In the genomic region with DNA sequence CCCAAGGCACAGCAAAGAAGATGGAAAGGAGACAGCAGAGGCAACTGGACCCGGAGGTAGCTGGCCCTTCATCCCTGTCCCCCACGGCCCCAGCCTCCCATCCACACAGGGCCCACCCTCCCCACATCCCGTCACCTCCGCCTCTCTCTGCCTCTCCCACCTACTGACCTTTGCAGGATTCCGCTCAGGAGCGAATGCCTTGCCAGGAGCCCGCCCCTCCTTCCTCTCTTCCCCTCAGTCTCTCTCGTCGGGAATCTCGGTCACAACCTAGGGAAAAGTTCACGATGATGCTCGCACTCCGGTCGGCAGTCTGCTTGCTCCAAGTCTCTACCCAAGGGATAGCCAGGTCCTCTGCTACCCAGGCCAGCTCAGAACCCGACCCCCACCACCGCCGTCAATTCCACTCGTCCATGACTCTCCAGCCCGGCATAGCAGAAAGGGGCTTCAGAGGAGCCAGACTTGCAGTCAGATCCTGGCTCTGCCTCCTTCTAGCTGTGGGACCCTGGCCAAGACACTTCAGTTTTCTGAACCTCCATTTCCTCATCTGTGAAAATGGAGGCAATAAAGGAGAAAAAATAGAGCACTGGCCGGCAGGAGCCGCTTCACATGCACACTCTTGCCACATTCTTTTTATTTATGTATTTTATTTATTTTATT, we compare ENCODE assay signal across 16 cellular contexts. TPM values are rescaled to one million over a fixed set of nuclear protein-coding genes. Genes with fewer than 3 reads are reported as not detected.
DNase-seq lines count a peak whose midpoint lies in the region; ATAC-seq, FAIRE-seq and TF ChIP-seq lines count a peak whose summit lies in the region.
"Had no signal": no experiment of that assay in that cellular context is flagged by ENCODE, and none has a peak within 500 bp of the region (broad histone marks: within the 10 kb centered on the region; RNA-seq: fewer than 3 reads in every experiment).

No MANE protein-coding gene starts in this region.

- peaks cover 45 to 72% (median 54%) of the 10 kb centered on the region in 3 donors for H3K4me1 ChIP-seq in esophagus squamous epithelium
- H3K4me1 ChIP-seq in skeletal muscle satellite cell (ENCODE audit: control insufficient read depth, insufficient read depth, low read length) = peaks cover 54% of the 10 kb centered on the region
- peaks cover 17 to 22% of the 10 kb centered on the region in 2 donors for H3K4me1 ChIP-seq in small intestine (ENCODE audit: control insufficient read depth in 2 of 2, insufficient read depth in 1 of 2, low read depth in 1 of 2, low read length in 1 of 2)

- TF ChIP-seq POLR2A in esophagus squamous epithelium (IDR thresholded peaks at IDR 0.05) = no peak

- no peak for FAIRE-seq in small intestine (lab: Jason Lieb, UNC)
- FAIRE-seq: GM18507 had no signal

- ATAC-seq in HG03469 (IDR thresholded peaks at IDR 0.05; ENCODE audit: unreplicated experiment) = no peak
- ATAC-seq in HG02571 (IDR thresholded peaks at IDR 0.05; ENCODE audit: unreplicated experiment) = no peak

- intact Hi-C loops in esophagus squamous epithelium (cut with DNase I) = no loop called here

- H3K36me3 ChIP-seq in esophagus squamous epithelium = peaks cover 48 to 72% (median 52%) of the 10 kb centered on the region in 3 donors
- H3K36me3 ChIP-seq in skeletal muscle satellite cell (ENCODE audit: insufficient read depth, low read length) = peaks cover 75% of the 10 kb centered on the region
- H3K36me3 ChIP-seq in small intestine (ENCODE audit: control insufficient read depth in 2 of 2, insufficient read depth in 2 of 2, low read length in 2 of 2) = peaks cover 15 to 27% of the 10 kb centered on the region in 2 donors

- TF ChIP-seq CTCF in esophagus squamous epithelium (IDR thresholded peaks at IDR 0.05) = no peak

- no peak overlapping the region for H3K9ac ChIP-seq in skeletal muscle satellite cell (ENCODE audit: low read depth, low read length)

- H3K9me3 ChIP-seq in esophagus squamous epithelium (no peaks in the 10 kb centered on the region), skeletal muscle satellite cell (replicated peaks; ENCODE audit: low read length) (no peaks in the 10 kb centered on the region), small intestine (ENCODE audit: control insufficient read depth, low read depth) (no peaks in the 10 kb centered on the region)

- WGBS in esophagus squamous epithelium, 2 donors = 64 to 71% methylated on average over 14 to 21 of the region's 21 CpGs
- 16 to 41% (median 30%) methylated on average over 21 of the region's 21 CpGs for WGBS in small intestine, 3 donors

- DNase-seq in DMS53 treated with DMSO at 0.1 percent for 48 hours (lab: John Stamatoyannopoulos, UW; ENCODE audit: unreplicated experiment) = peak; percentile 57
- peak; percentile 71 for DNase-seq in NCI-H1105 treated with DMSO at 0.1 percent for 48 hours (lab: John Stamatoyannopoulos, UW)
- no peak for DNase-seq in esophagus squamous epithelium (lab: John Stamatoyannopoulos, UW)
- DNase-seq in DMS153 (lab: John Stamatoyannopoulos, UW) = no peak
- DNase-seq in small intestine = no peak
- DNase-seq: activated B cell treated with CpG ODN at 0.5 μM for 24 hours; activated CD8-positive, alpha-beta memory T cell treated with anti-CD3 and anti-CD28 coated beads, Interleukin-2, amount 50 U/mL, for 4 hours; amygdala; GF-D8; Kasumi-1; stimulated activated CD4-positive, alpha-beta T cell treated with anti-CD3 and anti-CD28 coated beads, Interleukin-2, amount 100 ng/mL, for 48 hours had no signal

- peak overlapping the region; percentile 56 for H3K4me2 ChIP-seq in skeletal muscle satellite cell (ENCODE audit: low read length)

- H3K27ac ChIP-seq in esophagus squamous epithelium = peak overlapping the region in 3 of 4 donors; percentile 3 to 100 (median 99)
- peak overlapping the region in 1 of 2 donors; percentile 40 for H3K27ac ChIP-seq in small intestine (ENCODE audit: low read depth in 1 of 2, low read length in 1 of 2)
- H3K27ac ChIP-seq: C4-2B had no signal

- no peaks in the 10 kb centered on the region for H3K27me3 ChIP-seq in esophagus squamous epithelium
- H3K27me3 ChIP-seq in skeletal muscle satellite cell (ENCODE audit: control insufficient read depth, insufficient read depth, low read length) = no peaks in the 10 kb centered on the region
- no peaks in the 10 kb centered on the region for H3K27me3 ChIP-seq in small intestine (ENCODE audit: control insufficient read depth in 2 of 2, insufficient read depth in 2 of 2, low read length in 2 of 2)

- H3K4me3 ChIP-seq in esophagus squamous epithelium (peak overlapping the region in 1 of 4 donors; percentile 9), skeletal muscle satellite cell (ENCODE audit: low read length) (no peak overlapping the region), small intestine (ENCODE audit: low read depth in 1 of 2, low read length in 2 of 2) (no peak overlapping the region)

RNA-seq across cellular contexts. Expression of a gene that starts 10.2 kb away (rescaled TPM):
- 1,000 to 10,000 TPM in 2 of 4 donors, 100 to 1,000 TPM in 2; 695 to 1,250 (median 954) TPM for total RNA-seq in esophagus squamous epithelium
- 722 and 788 TPM in 2 replicates for total RNA-seq in skeletal muscle satellite cell (2012; rRNA removed)
- 100 to 1,000 TPM in 1 of 3 donors, 10 to 100 TPM in 2; 72.1 to 110 (median 74.0) TPM for polyA plus RNA-seq in small intestine

RNA-seq across cellular contexts. Expression of a gene that starts 37.3 kb away (rescaled TPM):
- total RNA-seq in esophagus squamous epithelium = 1,000 to 10,000 TPM; 1,144 to 2,095 (median 1,685) TPM
- 999 and 1,397 TPM in 2 replicates for total RNA-seq in skeletal muscle satellite cell (2012; rRNA removed)
- polyA plus RNA-seq in small intestine = 1,000 to 10,000 TPM; 1,124 to 2,500 (median 1,741) TPM

RNA-seq across cellular contexts. Expression of a gene that starts 54.9 kb away (rescaled TPM):
- total RNA-seq in esophagus squamous epithelium = 10 to 100 TPM in 1 of 4 donors, 1 to 10 TPM in 3; 5.0 to 12.7 (median 8.0) TPM
- 6.1 and 8.1 TPM in 2 replicates for total RNA-seq in skeletal muscle satellite cell (2012; rRNA removed)
- 10 to 100 TPM in 2 of 3 donors, 1 to 10 TPM in 1; 7.8 to 20.1 (median 13.7) TPM for polyA plus RNA-seq in small intestine

Comparison
In these comparisons a context has a peak if more than half of its experiments do, and no peak if none do; other contexts are left out.
1. DNase-seq: peak in DMS53 treated with DMSO at 0.1 percent for 48 hours (single experiment) and NCI-H1105 treated with DMSO at 0.1 percent for 48 hours (single experiment); none in esophagus squamous epithelium (single experiment), DMS153 (single experiment) and small intestine (single experiment).